In genomic region chr9:95268681-95269080, GRCh38 we compare ENCODE assay signal across 8 cellular contexts. TPM values are rescaled to one million over a fixed set of nuclear protein-coding genes. Genes with fewer than 3 reads are reported as not detected.
A peak's percentile ranks its signal among the peaks of the same experiment; 100 is the strongest.
DNase-seq lines count a peak whose midpoint lies in the region; ATAC-seq and TF ChIP-seq lines count a peak whose summit lies in the region.

No MANE protein-coding gene starts in this region.

- H3K4me3 ChIP-seq in transverse colon = no peak overlapping the region

- DNase-seq in activated CD8-positive, alpha-beta memory T cell treated with anti-CD3 and anti-CD28 coated beads, Interleukin-2, amount 10 ng/mL, durations not matched to agents 7 days and 5 days = no peak
- DNase-seq in activated CD8-positive, alpha-beta memory T cell treated with anti-CD3 and anti-CD28 coated beads for 24 hours = no peak
- DNase-seq in NCI-H2081 (lab: John Stamatoyannopoulos, UW) = peak; percentile 73 to 86
- DNase-seq in astrocyte of the hippocampus (ENCODE audit: low read depth, low spot score) = peak; percentile 59
- DNase-seq in left kidney (ENCODE audit: low read depth, low spot score) = peak; percentile 75
- no peak for DNase-seq in CD14-positive monocyte (ENCODE audit: low spot score)
- no peak for DNase-seq in transverse colon
- DNase-seq in putamen (ENCODE audit: low spot score) = no peak

- no peaks in the 10 kb centered on the region for H3K9me3 Mint-ChIP-seq in activated CD8-positive, alpha-beta memory T cell treated with anti-CD3 and anti-CD28 coated beads, Interleukin-2, amount 10 ng/mL, durations not matched to agents 7 days and 5 days (ENCODE audit: low read depth)
- H3K9me3 Mint-ChIP-seq in CD14-positive monocyte = peaks cover 0 to 2% (median 0%) of the 10 kb centered on the region in 7 donors

- no peak overlapping the region for H3K27ac ChIP-seq in transverse colon

- no peaks in the 10 kb centered on the region for H3K27me3 Mint-ChIP-seq in activated CD8-positive, alpha-beta memory T cell treated with anti-CD3 and anti-CD28 coated beads, Interleukin-2, amount 10 ng/mL, durations not matched to agents 7 days and 5 days
- H3K27me3 Mint-ChIP-seq in CD14-positive monocyte (ENCODE audit: low read depth in 3 of 3) = no peaks in the 10 kb centered on the region

- in situ Hi-C loops in transverse colon (cut with MboI; ENCODE audit: low pct_ligation_motif_present in 1 of 4, low pct_unique_long_range_greater_than_20kb in 1 of 4, low sequenced_read_pairs in 3 of 4) = no loop called here

- no peak for TF ChIP-seq POLR2A in transverse colon (IDR thresholded peaks at IDR 0.05)

- peaks cover 2% of the 10 kb centered on the region for H3K36me3 Mint-ChIP-seq in activated CD8-positive, alpha-beta memory T cell treated with anti-CD3 and anti-CD28 coated beads, Interleukin-2, amount 10 ng/mL, durations not matched to agents 7 days and 5 days
- H3K36me3 Mint-ChIP-seq in CD14-positive monocyte = no peaks in the 10 kb centered on the region

- TF ChIP-seq CTCF in CD14-positive monocyte (IDR thresholded peaks at IDR 0.05) (no peak), transverse colon (IDR thresholded peaks at IDR 0.05) (peak in 2 of 5 experiments; percentile 19 to 25)

- no peak overlapping the region for H3K4me3 Mint-ChIP-seq in activated CD8-positive, alpha-beta memory T cell treated with anti-CD3 and anti-CD28 coated beads, Interleukin-2, amount 10 ng/mL, durations not matched to agents 7 days and 5 days
- H3K4me3 Mint-ChIP-seq in CD14-positive monocyte = no peak overlapping the region

- H3K36me3 ChIP-seq in transverse colon = no peaks in the 10 kb centered on the region

- peaks cover 9 to 38% (median 20%) of the 10 kb centered on the region in 4 donors for H3K4me1 ChIP-seq in transverse colon

- TF ChIP-seq EP300 in transverse colon (IDR thresholded peaks at IDR 0.05; ENCODE audit: low read depth) = no peak

- intact Hi-C loops in CD14-positive monocyte (cut with micrococcal nuclease) = no loop called here
- intact Hi-C loops in transverse colon (cut with DNase I; ENCODE audit: low total_unique reads) = no loop called here

- no peaks in the 10 kb centered on the region for H3K9me3 ChIP-seq in transverse colon

- H3K4me1 Mint-ChIP-seq in activated CD8-positive, alpha-beta memory T cell treated with anti-CD3 and anti-CD28 coated beads, Interleukin-2, amount 10 ng/mL, durations not matched to agents 7 days and 5 days = peaks cover 44% of the 10 kb centered on the region
- peaks cover 10% of the 10 kb centered on the region for H3K4me1 Mint-ChIP-seq in CD14-positive monocyte

- H3K27ac Mint-ChIP-seq in activated CD8-positive, alpha-beta memory T cell treated with anti-CD3 and anti-CD28 coated beads, Interleukin-2, amount 10 ng/mL, durations not matched to agents 7 days and 5 days = no peak overlapping the region
- no peak overlapping the region for H3K27ac Mint-ChIP-seq in CD14-positive monocyte

- CTCF ChIA-PET in activated CD8-positive, alpha-beta memory T cell treated with anti-CD3 and anti-CD28 coated beads, Interleukin-2, amount 10 ng/mL, durations not matched to agents 7 days and 5 days (lab: Charles Lee) = interaction anchor here (0.8 to 1.3 kb wide), 4 partner anchors 13 to 587 kb away, joined by 3 to 5 read pairs (median 4); no protein-coding TSS in a partner anchor

- WGBS in transverse colon (ENCODE audit: low coverage in 1 of 2), 2 donors = 55% methylated on average over 2 of the region's 2 CpGs; no CpG with 5 or more reads in 1 of the 2 donors

- H3K27me3 ChIP-seq in transverse colon = no peaks in the 10 kb centered on the region

- ATAC-seq in activated CD8-positive, alpha-beta memory T cell treated with anti-CD3 and anti-CD28 coated beads, Interleukin-2, amount 10 ng/mL, durations not matched to agents 7 days and 5 days = peak; percentile 58

RNA-seq across cellular contexts. Expression of gene FANCC, which starts 48.8 kb away (rescaled TPM):
- 10 to 100 TPM; 18.4 to 18.8 TPM for total RNA-seq in activated CD8-positive, alpha-beta memory T cell treated with anti-CD3 and anti-CD28 coated beads, Interleukin-2, amount 10 ng/mL, durations not matched to agents 7 days and 5 days
- 1 to 10 TPM; 1.2 to 2.2 TPM for polyA plus RNA-seq in CD14-positive monocyte
- 10 to 100 TPM in 1 of 4 donors, 1 to 10 TPM in 3; 4.0 to 10.3 (median 9.5) TPM for total RNA-seq in transverse colon

Comparison
In these comparisons a context has a peak if more than half of its experiments do, and no peak if none do; other contexts are left out.
1. DNase-seq: peak in NCI-H2081 (2 of 2), astrocyte of the hippocampus (single experiment) and left kidney (single experiment); none in activated CD8-positive, alpha-beta memory T cell treated with anti-CD3 and anti-CD28 coated beads, Interleukin-2, amount 10 ng/mL, durations not matched to agents 7 days and 5 days (single experiment), activated CD8-positive, alpha-beta memory T cell treated with anti-CD3 and anti-CD28 coated beads for 24 hours (single experiment), CD14-positive monocyte (single experiment), transverse colon (single experiment) and putamen (single experiment).